ENCODE assay signal across 1 cellular context in genomic region chr5:31898246-31898645, GRCh38.
TF ChIP-seq lines count a peak whose summit lies in the region.

No MANE protein-coding gene starts in this region.

TF ChIP-seq in K562, 482 proteins besides CTCF, POLR2A, EP300 and RAD21:
- TF ChIP-seq, protein P1, sequence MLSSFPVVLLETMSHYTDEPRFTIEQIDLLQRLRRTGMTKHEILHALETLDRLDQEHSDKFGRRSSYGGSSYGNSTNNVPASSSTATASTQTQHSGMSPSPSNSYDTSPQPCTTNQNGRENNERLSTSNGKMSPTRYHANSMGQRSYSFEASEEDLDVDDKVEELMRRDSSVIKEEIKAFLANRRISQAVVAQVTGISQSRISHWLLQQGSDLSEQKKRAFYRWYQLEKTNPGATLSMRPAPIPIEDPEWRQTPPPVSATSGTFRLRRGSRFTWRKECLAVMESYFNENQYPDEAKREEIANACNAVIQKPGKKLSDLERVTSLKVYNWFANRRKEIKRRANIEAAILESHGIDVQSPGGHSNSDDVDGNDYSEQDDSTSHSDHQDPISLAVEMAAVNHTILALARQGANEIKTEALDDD (IDR thresholded peaks at IDR 0.05) = no peak
- no peak for TF ChIP-seq ZNF444 (CRISPR knock-in tag; IDR thresholded peaks at IDR 0.05)
- TF ChIP-seq DLX4 (CRISPR knock-in tag; IDR thresholded peaks at IDR 0.05) = no peak
- TF ChIP-seq E2F1 (CRISPR knock-in tag; IDR thresholded peaks at IDR 0.05) = no peak
- 0 out of 2 replicates have a peak, but pooled peaks have one; percentile 11 for TF ChIP-seq CBFA2T2 (conservative IDR thresholded peaks at IDR 0.05)
- TF ChIP-seq TAL1 (IDR thresholded peaks at IDR 0.05) = 0 out of 2 replicates have a peak, but pooled peaks have one; percentile 25
- TF ChIP-seq HDGF (IDR thresholded peaks at IDR 0.05) = no peak
- no peak for TF ChIP-seq RBM22 (IDR thresholded peaks at IDR 0.05; ENCODE audit: low read depth, low read length, poor library complexity, severe bottlenecking)
